ENCODE assay signal across 1 cellular context in the genomic region with DNA sequence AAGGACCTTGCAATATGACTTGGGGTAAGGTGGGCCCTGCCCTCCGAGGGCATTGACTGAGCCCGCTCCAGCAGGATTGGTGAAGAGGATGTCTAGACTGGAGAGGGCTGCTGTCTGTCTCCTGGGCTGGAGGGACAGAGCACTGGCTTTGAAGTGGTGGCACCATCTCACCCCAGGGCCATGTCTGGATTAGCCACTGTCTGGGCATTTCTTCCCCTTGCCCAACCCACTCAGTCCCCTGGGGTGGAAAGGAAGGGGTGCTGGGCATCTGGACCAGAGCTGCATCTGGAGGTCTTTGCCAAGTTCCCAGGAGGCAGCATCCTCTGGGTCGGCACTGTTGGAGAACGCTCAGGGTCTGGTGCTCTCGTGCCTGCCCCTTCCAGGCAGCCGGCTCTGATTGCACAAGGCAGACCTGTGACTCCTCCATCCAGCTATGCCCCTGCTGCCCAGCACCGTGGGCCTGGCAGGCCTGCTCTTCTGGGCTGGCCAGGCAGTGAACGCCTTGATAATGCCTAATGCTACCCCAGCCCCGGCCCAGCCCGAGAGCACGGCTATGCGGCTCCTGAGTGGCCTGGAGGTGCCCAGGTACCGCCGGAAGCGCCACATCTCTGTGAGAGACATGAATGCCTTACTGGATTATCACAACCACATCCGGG.
TF ChIP-seq lines count a peak whose summit lies in the region.

A gene with protein sequence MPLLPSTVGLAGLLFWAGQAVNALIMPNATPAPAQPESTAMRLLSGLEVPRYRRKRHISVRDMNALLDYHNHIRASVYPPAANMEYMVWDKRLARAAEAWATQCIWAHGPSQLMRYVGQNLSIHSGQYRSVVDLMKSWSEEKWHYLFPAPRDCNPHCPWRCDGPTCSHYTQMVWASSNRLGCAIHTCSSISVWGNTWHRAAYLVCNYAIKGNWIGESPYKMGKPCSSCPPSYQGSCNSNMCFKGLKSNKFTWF (plus strand): TSS at position 319 of the 656 bp plus-strand sequence. CDS start 115 bp downstream, at position 434.

TF ChIP-seq in K562, 482 proteins besides CTCF, POLR2A, EP300 and RAD21:
- TF ChIP-seq RFX1 (IDR thresholded peaks at IDR 0.05) (no peak), GABPA (tag; conservative IDR thresholded peaks at IDR 0.05; ENCODE audit: low read depth) (no peak), MCM7 (IDR thresholded peaks at IDR 0.05) (no peak), BMI1 (IDR thresholded peaks at IDR 0.05; ENCODE audit: low read length) (no peak), RBM22 (IDR thresholded peaks at IDR 0.05; ENCODE audit: low read depth, low read length, poor library complexity, severe bottlenecking) (no peak), CHCHD3 (CRISPR knock-in tag; IDR thresholded peaks at IDR 0.05) (no peak), SOX6 (IDR thresholded peaks at IDR 0.05) (no peak), ZFP36 (IDR thresholded peaks at IDR 0.05; ENCODE audit: low read depth, low read length, partially characterized antibody) (peak; percentile 35)
- TF ChIP-seq, protein P1, sequence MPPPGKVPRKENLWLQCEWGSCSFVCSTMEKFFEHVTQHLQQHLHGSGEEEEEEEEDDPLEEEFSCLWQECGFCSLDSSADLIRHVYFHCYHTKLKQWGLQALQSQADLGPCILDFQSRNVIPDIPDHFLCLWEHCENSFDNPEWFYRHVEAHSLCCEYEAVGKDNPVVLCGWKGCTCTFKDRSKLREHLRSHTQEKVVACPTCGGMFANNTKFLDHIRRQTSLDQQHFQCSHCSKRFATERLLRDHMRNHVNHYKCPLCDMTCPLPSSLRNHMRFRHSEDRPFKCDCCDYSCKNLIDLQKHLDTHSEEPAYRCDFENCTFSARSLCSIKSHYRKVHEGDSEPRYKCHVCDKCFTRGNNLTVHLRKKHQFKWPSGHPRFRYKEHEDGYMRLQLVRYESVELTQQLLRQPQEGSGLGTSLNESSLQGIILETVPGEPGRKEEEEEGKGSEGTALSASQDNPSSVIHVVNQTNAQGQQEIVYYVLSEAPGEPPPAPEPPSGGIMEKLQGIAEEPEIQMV (tag; conservative IDR thresholded peaks at IDR 0.05; ENCODE audit: low read depth), result no peak
